1 cellular context compared by ENCODE assay signal in genomic region chr3:72288955-72289707, GRCh38.
TF ChIP-seq lines count a peak whose summit lies in the region.

No MANE protein-coding gene starts in this region.

TF ChIP-seq in K562, 482 proteins besides CTCF, POLR2A, EP300 and RAD21 (continued from another document):
- TF ChIP-seq CHAMP1 (IDR thresholded peaks at IDR 0.05) (peak; percentile 67), GTF2A2 (tag; IDR thresholded peaks at IDR 0.05) (0 out of 2 replicates have a peak, but pooled peaks have one; percentile 17), PHTF2 (CRISPR knock-in tag; IDR thresholded peaks at IDR 0.05) (no peak)
